In genomic region chr6:145081677-145082076, GRCh38 we compare ENCODE assay signal across 17 cellular contexts.
DNase-seq lines count a peak whose midpoint lies in the region; ATAC-seq and TF ChIP-seq lines count a peak whose summit lies in the region.
"Had no signal": no experiment of that assay in that cellular context is flagged by ENCODE, and none has a peak within 500 bp of the region (broad histone marks: within the 10 kb centered on the region; RNA-seq: fewer than 3 reads in every experiment).

No MANE protein-coding gene starts in this region.

- H3K4me2 ChIP-seq in GM23248 (ENCODE audit: unreplicated experiment): no peak overlapping the region
- H3K4me2 ChIP-seq: BLaER1 had no signal

- POLR2A ChIA-PET in CD8-positive, alpha-beta T cell (lab: Charles Lee): no interaction called here

- H3K27me3 Mint-ChIP-seq in CD8-positive, alpha-beta T cell (ENCODE audit: low read depth): no peaks in the 10 kb centered on the region

- no peaks in the 10 kb centered on the region for H3K27me3 ChIP-seq in CD8-positive, alpha-beta T cell (ENCODE audit: insufficient read depth, low read length)
- H3K27me3 ChIP-seq in GM23248 (replicated peaks; ENCODE audit: insufficient read depth): no peaks in the 10 kb centered on the region
- H3K27me3 ChIP-seq: BE2C, BLaER1 had no signal

- H2AFZ ChIP-seq in GM23248: no peak overlapping the region

- H3K4me3 Mint-ChIP-seq in CD8-positive, alpha-beta T cell: no peak overlapping the region
- H3K4me3 Mint-ChIP-seq: CD14-positive monocyte; CD4-positive, alpha-beta memory T cell; CD4-positive, CD25-positive, alpha-beta regulatory T cell had no signal

- WGBS in GM23248 (ENCODE audit: low coverage in 1 of 2, low lambda C conversion rate in 2 of 2, missing lambda C conversion rate in 2 of 2), 2 experiments: 76 to 84% methylated on average over 2 of the region's 2 CpGs

- H3K4me1 ChIP-seq in CD8-positive, alpha-beta T cell (ENCODE audit: insufficient read depth, low read length): no peaks in the 10 kb centered on the region
- H3K4me1 ChIP-seq in GM23248 (ENCODE audit: insufficient read depth): no peaks in the 10 kb centered on the region
- H3K4me1 ChIP-seq: BE2C, Caco-2 had no signal

- H3F3A ChIP-seq in GM23248 (ENCODE audit: insufficient read depth): peaks cover 4% of the 10 kb centered on the region; the same call in 1 of the 2 replicates

- no peaks in the 10 kb centered on the region for H3K4me1 Mint-ChIP-seq in CD8-positive, alpha-beta T cell (ENCODE audit: low read depth)
- H3K4me1 Mint-ChIP-seq: CD14-positive monocyte; CD4-positive, alpha-beta memory T cell; CD4-positive, CD25-positive, alpha-beta regulatory T cell had no signal

- no peaks in the 10 kb centered on the region for H3K36me3 Mint-ChIP-seq in CD8-positive, alpha-beta T cell
- H3K36me3 Mint-ChIP-seq: CD14-positive monocyte; CD4-positive, alpha-beta memory T cell; CD4-positive, CD25-positive, alpha-beta regulatory T cell had no signal

- CTCF ChIA-PET in CD8-positive, alpha-beta T cell (lab: Charles Lee): no interaction called here

- H3K9me3 Mint-ChIP-seq in CD8-positive, alpha-beta T cell: no peaks in the 10 kb centered on the region
- H3K9me3 Mint-ChIP-seq: CD4-positive, alpha-beta memory T cell; CD4-positive, CD25-positive, alpha-beta regulatory T cell had no signal

- H3K36me3 ChIP-seq in CD8-positive, alpha-beta T cell (ENCODE audit: insufficient read depth, low read length): no peaks in the 10 kb centered on the region
- H3K36me3 ChIP-seq in GM23248 (ENCODE audit: low read depth): no peaks in the 10 kb centered on the region
- H3K36me3 ChIP-seq: BE2C, BLaER1 had no signal

- H3K9me2 ChIP-seq in GM23248 (ENCODE audit: insufficient read depth): no peaks in the 10 kb centered on the region; the same call in 1 of the 2 replicates

- DNase-seq in CD8-positive, alpha-beta T cell: no peak
- DNase-seq in GM23248: no peak
- DNase-seq: 8988T; ACHN; BE2C; C1 segment of cervical spinal cord; Caco-2; Calu3; CD4-positive, alpha-beta memory T cell; CD4-positive, CD25-positive, alpha-beta regulatory T cell; DMS79 treated with DMSO at 0.1 percent for 48 hours; GF-D8 had no signal

- no peak overlapping the region for H3K4me3 ChIP-seq in CD8-positive, alpha-beta T cell (ENCODE audit: low read depth, low read length)
- H3K4me3 ChIP-seq in GM23248: no peak overlapping the region
- H3K4me3 ChIP-seq: BLaER1 had no signal

- ATAC-seq in GM18867 (IDR thresholded peaks at IDR 0.05; ENCODE audit: unreplicated experiment) (peak; percentile 68), HG02610 (IDR thresholded peaks at IDR 0.05; ENCODE audit: unreplicated experiment) (peak; percentile 65), HG02973 (IDR thresholded peaks at IDR 0.05; ENCODE audit: unreplicated experiment) (no peak)
- no peak for ATAC-seq in CD8-positive, alpha-beta T cell

- H3K79me2 ChIP-seq in GM23248 (ENCODE audit: insufficient read depth): no peaks in the 10 kb centered on the region

- intact Hi-C loops in CD8-positive, alpha-beta T cell (cut with DNase I, micrococcal nuclease): no loop called here

- no peaks in the 10 kb centered on the region for H4K20me1 ChIP-seq in GM23248 (ENCODE audit: insufficient read depth)
- H4K20me1 ChIP-seq: BLaER1 had no signal

- no peak overlapping the region for H3K27ac Mint-ChIP-seq in CD8-positive, alpha-beta T cell
- H3K27ac Mint-ChIP-seq: CD14-positive monocyte; CD4-positive, alpha-beta memory T cell; CD4-positive, CD25-positive, alpha-beta regulatory T cell had no signal

- TF ChIP-seq CTCF in CD8-positive, alpha-beta T cell (IDR thresholded peaks at IDR 0.05): no peak

- no peak overlapping the region for H3K27ac ChIP-seq in CD8-positive, alpha-beta T cell (ENCODE audit: low read depth, low read length)
- H3K27ac ChIP-seq in GM23248: no peak overlapping the region
- H3K27ac ChIP-seq: BLaER1 had no signal

- H3K9ac ChIP-seq in GM23248: no peak overlapping the region
- H3K9ac ChIP-seq: BLaER1 had no signal

- in situ Hi-C loops in GM23248 (cut with MboI): no loop called here

- no peaks in the 10 kb centered on the region for H3K9me3 ChIP-seq in CD8-positive, alpha-beta T cell (ENCODE audit: low read length)
- no peaks in the 10 kb centered on the region for H3K9me3 ChIP-seq in GM23248 (ENCODE audit: low read depth)
- H3K9me3 ChIP-seq: BE2C, BLaER1, Caco-2 had no signal

Comparison
In these comparisons a context has a peak if more than half of its experiments do, and no peak if none do; other contexts are left out.
1. ATAC-seq: peak in GM18867 (single experiment) and HG02610 (single experiment); none in CD8-positive, alpha-beta T cell (single experiment) and HG02973 (single experiment).